Comparison of ENCODE assay signal across 1 cellular context in the genomic region with DNA sequence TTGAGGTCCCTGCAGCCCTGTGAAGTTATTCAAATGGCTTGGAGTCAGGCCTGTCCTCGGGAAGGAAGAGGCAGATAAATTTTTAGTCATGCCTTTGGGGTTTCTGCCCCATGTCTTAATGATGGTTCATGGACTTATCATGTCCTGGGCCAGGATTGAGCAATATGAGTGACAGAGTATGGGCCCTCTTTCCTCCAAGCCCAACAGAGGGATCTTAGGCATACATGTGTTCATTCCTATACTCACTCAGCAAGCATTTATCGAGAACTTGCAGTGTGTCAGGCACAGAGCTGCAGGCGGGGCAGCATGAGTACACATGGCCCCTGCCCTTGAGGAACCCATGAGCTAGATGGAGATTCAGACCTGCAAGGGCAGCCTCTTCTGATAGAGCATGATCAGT.
TF ChIP-seq lines count a peak whose summit lies in the region.

No MANE protein-coding gene starts in this region.

TF ChIP-seq in IMR-90, 13 proteins besides CTCF, POLR2A, EP300 and RAD21 (continued from another document):
- TF ChIP-seq, protein P1, sequence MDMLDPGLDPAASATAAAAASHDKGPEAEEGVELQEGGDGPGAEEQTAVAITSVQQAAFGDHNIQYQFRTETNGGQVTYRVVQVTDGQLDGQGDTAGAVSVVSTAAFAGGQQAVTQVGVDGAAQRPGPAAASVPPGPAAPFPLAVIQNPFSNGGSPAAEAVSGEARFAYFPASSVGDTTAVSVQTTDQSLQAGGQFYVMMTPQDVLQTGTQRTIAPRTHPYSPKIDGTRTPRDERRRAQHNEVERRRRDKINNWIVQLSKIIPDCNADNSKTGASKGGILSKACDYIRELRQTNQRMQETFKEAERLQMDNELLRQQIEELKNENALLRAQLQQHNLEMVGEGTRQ (IDR thresholded peaks at IDR 0.05; ENCODE audit: low read depth, low read length): no peak
- TF ChIP-seq, protein P2, sequence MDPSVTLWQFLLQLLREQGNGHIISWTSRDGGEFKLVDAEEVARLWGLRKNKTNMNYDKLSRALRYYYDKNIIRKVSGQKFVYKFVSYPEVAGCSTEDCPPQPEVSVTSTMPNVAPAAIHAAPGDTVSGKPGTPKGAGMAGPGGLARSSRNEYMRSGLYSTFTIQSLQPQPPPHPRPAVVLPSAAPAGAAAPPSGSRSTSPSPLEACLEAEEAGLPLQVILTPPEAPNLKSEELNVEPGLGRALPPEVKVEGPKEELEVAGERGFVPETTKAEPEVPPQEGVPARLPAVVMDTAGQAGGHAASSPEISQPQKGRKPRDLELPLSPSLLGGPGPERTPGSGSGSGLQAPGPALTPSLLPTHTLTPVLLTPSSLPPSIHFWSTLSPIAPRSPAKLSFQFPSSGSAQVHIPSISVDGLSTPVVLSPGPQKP (IDR thresholded peaks at IDR 0.05; ENCODE audit: borderline replicate concordance, low read depth, low read length): no peak
